ENCODE assay signal across 19 cellular contexts in the genomic region with DNA sequence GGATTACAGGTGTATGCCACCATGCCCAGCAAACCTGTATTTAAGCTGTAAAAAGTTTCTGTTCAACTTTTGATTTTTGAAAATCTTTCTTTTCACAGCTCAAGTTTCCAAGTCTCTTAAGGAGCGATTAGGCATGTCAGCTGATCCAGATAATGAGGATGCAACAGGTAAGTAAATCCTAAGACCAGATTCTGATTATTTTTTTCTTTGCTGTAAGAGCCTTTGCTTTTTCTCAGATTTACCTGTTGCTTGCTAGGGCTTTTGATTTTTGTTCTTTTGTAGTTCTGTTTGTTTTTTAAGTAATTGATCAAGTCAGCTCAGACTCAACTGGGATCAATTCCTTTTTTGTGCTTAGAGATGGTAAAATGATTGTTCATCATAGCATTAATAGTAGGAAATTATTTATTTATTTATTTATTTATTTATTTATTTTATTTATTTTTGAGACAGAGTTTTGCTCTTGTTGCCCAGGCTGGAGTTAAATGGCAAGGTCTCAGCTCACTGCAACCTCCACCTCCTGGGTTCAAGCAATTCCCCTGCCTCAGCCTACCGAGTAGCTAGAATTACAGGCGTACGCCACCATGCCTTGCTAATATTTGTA. TPM values are rescaled to one million over a fixed set of nuclear protein-coding genes. Genes with fewer than 3 reads are reported as not detected.
DNase-seq lines count a peak whose midpoint lies in the region; ATAC-seq and TF ChIP-seq lines count a peak whose summit lies in the region.
"Had no signal": no experiment of that assay in that cellular context is flagged by ENCODE, and none has a peak within 500 bp of the region (broad histone marks: within the 10 kb centered on the region; RNA-seq: fewer than 3 reads in every experiment).

No MANE protein-coding gene starts in this region.

- DNase-seq in PC-9: no peak
- no peak for DNase-seq in effector memory CD8-positive, alpha-beta T cell
- no peak for DNase-seq in RKO (ENCODE audit: low spot score)
- DNase-seq in WERI-Rb-1: no peak
- DNase-seq in pons (ENCODE audit: low spot score): no peak
- DNase-seq: CD4-positive, alpha-beta T cell; CD8-positive, alpha-beta memory T cell; DMS 273 treated with DMSO at 0.1 percent for 48 hours; DMS79; EL; GDM1; GM23248; H7; HCEC 1CT had no signal

- peak overlapping the region; percentile 13 to 41 for H3K27ac Mint-ChIP-seq in effector memory CD8-positive, alpha-beta T cell
- H3K27ac Mint-ChIP-seq: B cell; CD4-positive, alpha-beta T cell had no signal

- H3K4me1 ChIP-seq in HEK293 (ENCODE audit: control insufficient read depth, insufficient read depth, low read length) (no peaks in the 10 kb centered on the region), PC-9 (replicated peaks; ENCODE audit: insufficient read depth) (no peaks in the 10 kb centered on the region)
- H3K4me1 ChIP-seq: BLaER1 had no signal

- no peaks in the 10 kb centered on the region for H3K9me3 Mint-ChIP-seq in effector memory CD8-positive, alpha-beta T cell
- H3K9me3 Mint-ChIP-seq: CD4-positive, alpha-beta T cell; CD8-positive, alpha-beta memory T cell had no signal

- H3K27ac ChIP-seq in HEK293 (ENCODE audit: extremely low read depth, low read depth, low read length) (no peak overlapping the region), PC-9 (no peak overlapping the region), WERI-Rb-1 (no peak overlapping the region)
- H3K27ac ChIP-seq: BLaER1 had no signal

- no peak overlapping the region for H3K4me3 Mint-ChIP-seq in effector memory CD8-positive, alpha-beta T cell
- H3K4me3 Mint-ChIP-seq: B cell; CD14-positive monocyte; CD4-positive, alpha-beta T cell; CD8-positive, alpha-beta memory T cell had no signal

- TF ChIP-seq CTCF in HEK293 (tag by site-specific recombination; IDR thresholded peaks at IDR 0.05): no peak
- no peak for TF ChIP-seq CTCF in PC-9 (conservative IDR thresholded peaks at IDR 0.05)
- no peak for TF ChIP-seq CTCF in WERI-Rb-1 (IDR thresholded peaks at IDR 0.05; ENCODE audit: low read depth, low read length)

- CTCF ChIA-PET in HEK293 (lab: Yijun Ruan, JAX): interaction anchor here (0.6 kb wide), 1 partner anchor 213 kb away, joined by 3 read pairs; no protein-coding TSS in a partner anchor
- CTCF ChIA-PET in PC-9 (lab: Charles Lee): no interaction called here

- peaks cover 50% of the 10 kb centered on the region for H3F3A ChIP-seq in PC-9 (ENCODE audit: insufficient read depth, low read depth)

- H3K36me3 Mint-ChIP-seq in effector memory CD8-positive, alpha-beta T cell (ENCODE audit: insufficient read depth): peaks cover 88% of the 10 kb centered on the region

- POLR2A ChIA-PET in HEK293 (lab: Yijun Ruan, JAX) (no interaction called here), PC-9 (lab: Charles Lee; ENCODE audit: unreplicated experiment) (interaction anchor here (0.6 kb wide), 1 partner anchor 33 kb away, joined by 5 read pairs; no protein-coding TSS in a partner anchor)

- H2AFZ ChIP-seq in PC-9: no peak overlapping the region
- H2AFZ ChIP-seq: GM23248 had no signal

- no peaks in the 10 kb centered on the region for H3K9me2 ChIP-seq in PC-9 (ENCODE audit: insufficient read depth)

- peaks cover 65 to 79% of the 10 kb centered on the region in 2 experiments for H3K36me3 ChIP-seq in HEK293 (ENCODE audit: control insufficient read depth in 2 of 2, insufficient read depth in 1 of 2, low read length in 2 of 2)
- peaks cover 57% of the 10 kb centered on the region for H3K36me3 ChIP-seq in PC-9 (ENCODE audit: low read depth)
- H3K36me3 ChIP-seq in WERI-Rb-1: peaks cover 90% of the 10 kb centered on the region

- H4K20me1 ChIP-seq in PC-9 (ENCODE audit: insufficient read depth): peaks cover 19% of the 10 kb centered on the region

- intact Hi-C loops in PC-9 (cut with micrococcal nuclease; ENCODE audit: unreplicated experiment): no loop called here

- H3K79me2 ChIP-seq in PC-9 (ENCODE audit: low read depth): no peaks in the 10 kb centered on the region; the same call in 1 of the 2 replicates

- BruUV-seq in PC-9 (replicated peaks; lab: Mats Ljungman, UMichigan): TSS peak; percentile 8

- H3K4me3 ChIP-seq in HEK293 (ENCODE audit: low read depth, low read length): no peak overlapping the region
- no peak overlapping the region for H3K4me3 ChIP-seq in PC-9
- no peak overlapping the region for H3K4me3 ChIP-seq in WERI-Rb-1 (ENCODE audit: low read depth, low read length)
- H3K4me3 ChIP-seq: BLaER1, GM12878, GM23248 had no signal

- ATAC-seq in effector memory CD8-positive, alpha-beta T cell (replicated peaks): no peak
- ATAC-seq: GM12878 had no signal

- H3K27me3 Mint-ChIP-seq in effector memory CD8-positive, alpha-beta T cell: no peaks in the 10 kb centered on the region
- H3K27me3 Mint-ChIP-seq: B cell; CD4-positive, alpha-beta T cell; CD8-positive, alpha-beta memory T cell had no signal

- H3K27me3 ChIP-seq in PC-9 (ENCODE audit: insufficient read depth, low read depth): no peaks in the 10 kb centered on the region
- no peaks in the 10 kb centered on the region for H3K27me3 ChIP-seq in WERI-Rb-1 (ENCODE audit: insufficient read depth, low read depth, severe bottlenecking)
- H3K27me3 ChIP-seq: BLaER1 had no signal

- H3K4me1 Mint-ChIP-seq in effector memory CD8-positive, alpha-beta T cell (ENCODE audit: low read depth in 2 of 2): no peaks in the 10 kb centered on the region
- H3K4me1 Mint-ChIP-seq: B cell; CD14-positive monocyte; CD8-positive, alpha-beta memory T cell had no signal

- H3K4me2 ChIP-seq in PC-9: no peak overlapping the region
- H3K4me2 ChIP-seq: BLaER1 had no signal

- H3K9me3 ChIP-seq in HEK293 (ENCODE audit: control insufficient read depth, insufficient read depth, low read depth, low read length) (no peaks in the 10 kb centered on the region), PC-9 (ENCODE audit: insufficient read depth, low read depth) (no peaks in the 10 kb centered on the region), WERI-Rb-1 (ENCODE audit: severe bottlenecking) (peaks cover 3% of the 10 kb centered on the region)

TF ChIP-seq in HEK293, 187 proteins besides CTCF, POLR2A, EP300 and RAD21 (continues in another document):
- TF ChIP-seq ZNF433 (tag by site-specific recombination; IDR thresholded peaks at IDR 0.05; ENCODE audit: low read depth) (0 out of 2 replicates have a peak, but pooled peaks have one; percentile 10), ZNF555 (tag by site-specific recombination; conservative IDR thresholded peaks at IDR 0.05) (peak; percentile 61), ZNF223 (tag by site-specific recombination; IDR thresholded peaks at IDR 0.05) (no peak), SCRT1 (tag by site-specific recombination; IDR thresholded peaks at IDR 0.05; ENCODE audit: borderline replicate concordance) (peak; percentile 35; the same call in 1 of the 2 replicates), BCL11A (tag by site-specific recombination; IDR thresholded peaks at IDR 0.05; ENCODE audit: low read depth) (no peak), ZNF830 (tag by site-specific recombination; IDR thresholded peaks at IDR 0.05; ENCODE audit: low read depth) (no peak), ZNF426 (tag by site-specific recombination; IDR thresholded peaks at IDR 0.05) (peak; percentile 67), ZNF785 (tag by site-specific recombination; IDR thresholded peaks at IDR 0.05) (no peak)
- TF ChIP-seq, protein P1, sequence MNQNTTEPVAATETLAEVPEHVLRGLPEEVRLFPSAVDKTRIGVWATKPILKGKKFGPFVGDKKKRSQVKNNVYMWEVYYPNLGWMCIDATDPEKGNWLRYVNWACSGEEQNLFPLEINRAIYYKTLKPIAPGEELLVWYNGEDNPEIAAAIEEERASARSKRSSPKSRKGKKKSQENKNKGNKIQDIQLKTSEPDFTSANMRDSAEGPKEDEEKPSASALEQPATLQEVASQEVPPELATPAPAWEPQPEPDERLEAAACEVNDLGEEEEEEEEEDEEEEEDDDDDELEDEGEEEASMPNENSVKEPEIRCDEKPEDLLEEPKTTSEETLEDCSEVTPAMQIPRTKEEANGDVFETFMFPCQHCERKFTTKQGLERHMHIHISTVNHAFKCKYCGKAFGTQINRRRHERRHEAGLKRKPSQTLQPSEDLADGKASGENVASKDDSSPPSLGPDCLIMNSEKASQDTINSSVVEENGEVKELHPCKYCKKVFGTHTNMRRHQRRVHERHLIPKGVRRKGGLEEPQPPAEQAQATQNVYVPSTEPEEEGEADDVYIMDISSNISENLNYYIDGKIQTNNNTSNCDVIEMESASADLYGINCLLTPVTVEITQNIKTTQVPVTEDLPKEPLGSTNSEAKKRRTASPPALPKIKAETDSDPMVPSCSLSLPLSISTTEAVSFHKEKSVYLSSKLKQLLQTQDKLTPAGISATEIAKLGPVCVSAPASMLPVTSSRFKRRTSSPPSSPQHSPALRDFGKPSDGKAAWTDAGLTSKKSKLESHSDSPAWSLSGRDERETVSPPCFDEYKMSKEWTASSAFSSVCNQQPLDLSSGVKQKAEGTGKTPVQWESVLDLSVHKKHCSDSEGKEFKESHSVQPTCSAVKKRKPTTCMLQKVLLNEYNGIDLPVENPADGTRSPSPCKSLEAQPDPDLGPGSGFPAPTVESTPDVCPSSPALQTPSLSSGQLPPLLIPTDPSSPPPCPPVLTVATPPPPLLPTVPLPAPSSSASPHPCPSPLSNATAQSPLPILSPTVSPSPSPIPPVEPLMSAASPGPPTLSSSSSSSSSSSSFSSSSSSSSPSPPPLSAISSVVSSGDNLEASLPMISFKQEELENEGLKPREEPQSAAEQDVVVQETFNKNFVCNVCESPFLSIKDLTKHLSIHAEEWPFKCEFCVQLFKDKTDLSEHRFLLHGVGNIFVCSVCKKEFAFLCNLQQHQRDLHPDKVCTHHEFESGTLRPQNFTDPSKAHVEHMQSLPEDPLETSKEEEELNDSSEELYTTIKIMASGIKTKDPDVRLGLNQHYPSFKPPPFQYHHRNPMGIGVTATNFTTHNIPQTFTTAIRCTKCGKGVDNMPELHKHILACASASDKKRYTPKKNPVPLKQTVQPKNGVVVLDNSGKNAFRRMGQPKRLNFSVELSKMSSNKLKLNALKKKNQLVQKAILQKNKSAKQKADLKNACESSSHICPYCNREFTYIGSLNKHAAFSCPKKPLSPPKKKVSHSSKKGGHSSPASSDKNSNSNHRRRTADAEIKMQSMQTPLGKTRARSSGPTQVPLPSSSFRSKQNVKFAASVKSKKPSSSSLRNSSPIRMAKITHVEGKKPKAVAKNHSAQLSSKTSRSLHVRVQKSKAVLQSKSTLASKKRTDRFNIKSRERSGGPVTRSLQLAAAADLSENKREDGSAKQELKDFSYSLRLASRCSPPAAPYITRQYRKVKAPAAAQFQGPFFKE (tag by site-specific recombination; IDR thresholded peaks at IDR 0.05; ENCODE audit: borderline replicate concordance): no peak

RNA-seq across cellular contexts. Expression of a gene that starts 21.1 kb away (rescaled TPM):
- 201 and 218 TPM in 2 replicates for total RNA-seq in PC-9 (2021)

RNA-seq across cellular contexts. Expression of a gene that starts 44.9 kb away (rescaled TPM):
- total RNA-seq in PC-9 (2021): 22.7 and 32.7 TPM in 2 replicates

RNA-seq across cellular contexts. Expression of a gene that starts 44.9 kb away (rescaled TPM):
- total RNA-seq in PC-9 (2021): 91.0 and 91.1 TPM in 2 replicates
